In genomic region chr1:248686815-248687214, GRCh38 we compare ENCODE assay signal across 8 cellular contexts. TPM values are rescaled to one million over a fixed set of nuclear protein-coding genes. Genes with fewer than 3 reads are reported as not detected.
DNase-seq lines count a peak whose midpoint lies in the region; ATAC-seq and TF ChIP-seq lines count a peak whose summit lies in the region.

No MANE protein-coding gene starts in this region.

- no peak for TF ChIP-seq EP300 in transverse colon (IDR thresholded peaks at IDR 0.05; ENCODE audit: low read depth)

- no peaks in the 10 kb centered on the region for H3K4me1 ChIP-seq in transverse colon

- 8 to 26% methylated on average over 2 to 3 of the region's 3 CpGs for WGBS in transverse colon (ENCODE audit: low coverage in 1 of 2), 2 donors

- ATAC-seq in activated naive CD8-positive, alpha-beta T cell treated with anti-CD3 and anti-CD28 coated beads, Interleukin-2, amount 10 ng/mL, durations not matched to agents 7 days and 5 days (ENCODE audit: low read depth) = peak; percentile 82
- peak; percentile 83 for ATAC-seq in HG02642 (IDR thresholded peaks at IDR 0.05; ENCODE audit: poor library complexity, unreplicated experiment)

- H3K36me3 ChIP-seq in transverse colon = no peaks in the 10 kb centered on the region

- TF ChIP-seq CTCF in transverse colon (IDR thresholded peaks at IDR 0.05) = peak in 3 of 5 experiments; percentile 38 to 45 (median 39)

- no peak for TF ChIP-seq POLR2A in transverse colon (IDR thresholded peaks at IDR 0.05)

- POLR2A ChIA-PET in activated naive CD8-positive, alpha-beta T cell treated with anti-CD3 and anti-CD28 coated beads, Interleukin-2, amount 10 ng/mL, durations not matched to agents 7 days and 5 days (lab: Charles Lee) = no interaction called here

- H3K4me1 Mint-ChIP-seq in activated naive CD8-positive, alpha-beta T cell treated with anti-CD3 and anti-CD28 coated beads, Interleukin-2, amount 10 ng/mL, durations not matched to agents 7 days and 5 days = peaks cover 1% of the 10 kb centered on the region
- H3K4me1 Mint-ChIP-seq in activated naive CD8-positive, alpha-beta T cell treated with anti-CD3 and anti-CD28 coated beads for 36 hours = peaks cover 3% of the 10 kb centered on the region

- no peak overlapping the region for H3K27ac ChIP-seq in transverse colon

- H3K4me3 Mint-ChIP-seq in activated naive CD8-positive, alpha-beta T cell treated with anti-CD3 and anti-CD28 coated beads, Interleukin-2, amount 10 ng/mL, durations not matched to agents 7 days and 5 days = no peak overlapping the region
- H3K4me3 Mint-ChIP-seq in activated naive CD8-positive, alpha-beta T cell treated with anti-CD3 and anti-CD28 coated beads for 36 hours = no peak overlapping the region

- no peak overlapping the region for H3K4me3 ChIP-seq in transverse colon

- H3K36me3 Mint-ChIP-seq in activated naive CD8-positive, alpha-beta T cell treated with anti-CD3 and anti-CD28 coated beads, Interleukin-2, amount 10 ng/mL, durations not matched to agents 7 days and 5 days = no peaks in the 10 kb centered on the region
- no peaks in the 10 kb centered on the region for H3K36me3 Mint-ChIP-seq in activated naive CD8-positive, alpha-beta T cell treated with anti-CD3 and anti-CD28 coated beads for 36 hours

- peaks cover 6% of the 10 kb centered on the region for H3K27me3 Mint-ChIP-seq in activated naive CD8-positive, alpha-beta T cell treated with anti-CD3 and anti-CD28 coated beads, Interleukin-2, amount 10 ng/mL, durations not matched to agents 7 days and 5 days
- H3K27me3 Mint-ChIP-seq in activated naive CD8-positive, alpha-beta T cell treated with anti-CD3 and anti-CD28 coated beads for 36 hours = no peaks in the 10 kb centered on the region

- H3K27ac Mint-ChIP-seq in activated naive CD8-positive, alpha-beta T cell treated with anti-CD3 and anti-CD28 coated beads, Interleukin-2, amount 10 ng/mL, durations not matched to agents 7 days and 5 days = no peak overlapping the region
- no peak overlapping the region for H3K27ac Mint-ChIP-seq in activated naive CD8-positive, alpha-beta T cell treated with anti-CD3 and anti-CD28 coated beads for 36 hours

- intact Hi-C loops in transverse colon (cut with DNase I; ENCODE audit: low total_unique reads) = no loop called here

- in situ Hi-C loops in transverse colon (cut with MboI; ENCODE audit: low pct_ligation_motif_present in 1 of 4, low pct_unique_long_range_greater_than_20kb in 1 of 4, low sequenced_read_pairs in 3 of 4) = loop anchor here in 2 of 4 donors (10.0 kb wide), 1 partner anchor 62 kb away; no protein-coding TSS in a partner anchor

- H3K9me3 ChIP-seq in transverse colon = no peaks in the 10 kb centered on the region

- peaks cover 2% of the 10 kb centered on the region for H3K9me3 Mint-ChIP-seq in activated naive CD8-positive, alpha-beta T cell treated with anti-CD3 and anti-CD28 coated beads, Interleukin-2, amount 10 ng/mL, durations not matched to agents 7 days and 5 days
- H3K9me3 Mint-ChIP-seq in activated naive CD8-positive, alpha-beta T cell treated with anti-CD3 and anti-CD28 coated beads for 36 hours = peaks cover 3% of the 10 kb centered on the region

- no peaks in the 10 kb centered on the region for H3K27me3 ChIP-seq in transverse colon

- no peak for DNase-seq in activated naive CD8-positive, alpha-beta T cell treated with anti-CD3 and anti-CD28 coated beads, Interleukin-2, amount 10 ng/mL, durations not matched to agents 7 days and 5 days
- no peak for DNase-seq in activated naive CD8-positive, alpha-beta T cell treated with anti-CD3 and anti-CD28 coated beads for 36 hours
- DNase-seq in NOMO-1 treated with DMSO at 0.1 percent for 48 hours (lab: John Stamatoyannopoulos, UW; ENCODE audit: unreplicated experiment) = peak; percentile 18
- peak; percentile 25 for DNase-seq in transverse colon
- no peak for DNase-seq in middle frontal gyrus (ENCODE audit: extremely low spot score, low spot score)
- no peak for DNase-seq in UCSD-AML1 (lab: John Stamatoyannopoulos, UW; ENCODE audit: unreplicated experiment)
- DNase-seq in stimulated activated CD4-positive, alpha-beta T cell treated with anti-CD3 and anti-CD28 coated beads, Interleukin-2, amount 100 ng/mL, for 48 hours = no peak

RNA-seq across cellular contexts. Expression of gene OR14I1, which starts 15.8 kb away (rescaled TPM):
- total RNA-seq in activated naive CD8-positive, alpha-beta T cell treated with anti-CD3 and anti-CD28 coated beads, Interleukin-2, amount 10 ng/mL, durations not matched to agents 7 days and 5 days = not detected
- not detected for total RNA-seq in activated naive CD8-positive, alpha-beta T cell treated with anti-CD3 and anti-CD28 coated beads for 36 hours
- total RNA-seq in transverse colon = not detected

RNA-seq across cellular contexts. Expression of gene OR2T27, which starts 31.5 kb away (rescaled TPM):
- not detected for total RNA-seq in activated naive CD8-positive, alpha-beta T cell treated with anti-CD3 and anti-CD28 coated beads, Interleukin-2, amount 10 ng/mL, durations not matched to agents 7 days and 5 days
- total RNA-seq in activated naive CD8-positive, alpha-beta T cell treated with anti-CD3 and anti-CD28 coated beads for 36 hours = not detected
- not detected for total RNA-seq in transverse colon

RNA-seq across cellular contexts. Expression of gene OR2T35, which starts 41.7 kb away (rescaled TPM):
- not detected for total RNA-seq in activated naive CD8-positive, alpha-beta T cell treated with anti-CD3 and anti-CD28 coated beads, Interleukin-2, amount 10 ng/mL, durations not matched to agents 7 days and 5 days
- total RNA-seq in activated naive CD8-positive, alpha-beta T cell treated with anti-CD3 and anti-CD28 coated beads for 36 hours = not detected
- total RNA-seq in transverse colon = not detected

RNA-seq across cellular contexts. Expression of gene OR2T11, which starts 51.9 kb away (rescaled TPM):
- not detected for total RNA-seq in activated naive CD8-positive, alpha-beta T cell treated with anti-CD3 and anti-CD28 coated beads, Interleukin-2, amount 10 ng/mL, durations not matched to agents 7 days and 5 days
- total RNA-seq in activated naive CD8-positive, alpha-beta T cell treated with anti-CD3 and anti-CD28 coated beads for 36 hours = not detected
- total RNA-seq in transverse colon = not detected

Comparison
In these comparisons a context has a peak if more than half of its experiments do, and no peak if none do; other contexts are left out.
1. DNase-seq: peak in NOMO-1 treated with DMSO at 0.1 percent for 48 hours (single experiment) and transverse colon (single experiment); none in activated naive CD8-positive, alpha-beta T cell treated with anti-CD3 and anti-CD28 coated beads, Interleukin-2, amount 10 ng/mL, durations not matched to agents 7 days and 5 days (single experiment), activated naive CD8-positive, alpha-beta T cell treated with anti-CD3 and anti-CD28 coated beads for 36 hours (single experiment), middle frontal gyrus (single experiment), UCSD-AML1 (single experiment) and stimulated activated CD4-positive, alpha-beta T cell treated with anti-CD3 and anti-CD28 coated beads, Interleukin-2, amount 100 ng/mL, for 48 hours (0 of 2).